Comparison of ENCODE assay signal across 1 cellular context in genomic region chr20:50187403-50188051, GRCh38.
TF ChIP-seq lines count a peak whose summit lies in the region.

No MANE protein-coding gene starts in this region.

TF ChIP-seq in H1, 55 proteins besides CTCF, POLR2A, EP300 and RAD21:
- no peak for TF ChIP-seq MAFK (IDR thresholded peaks at IDR 0.05; ENCODE audit: low read depth, low read length)
- TF ChIP-seq BACH1 (IDR thresholded peaks at IDR 0.05; ENCODE audit: low read length): no peak
- no peak for TF ChIP-seq HDAC2 (IDR thresholded peaks at IDR 0.05; ENCODE audit: borderline replicate concordance in 1 of 2, low read depth in 2 of 2, low read length in 2 of 2)
- TF ChIP-seq TAF1 (IDR thresholded peaks at IDR 0.05; ENCODE audit: low read depth, low read length): no peak
- peak; percentile 74 for TF ChIP-seq CEBPB (IDR thresholded peaks at IDR 0.05; ENCODE audit: low read depth, low read length)
- TF ChIP-seq KDM1A (IDR thresholded peaks at IDR 0.05; ENCODE audit: borderline replicate concordance, low read length): no peak
- no peak for TF ChIP-seq POU5F1 (IDR thresholded peaks at IDR 0.05; ENCODE audit: low read depth, low read length)
- TF ChIP-seq RFX5 (IDR thresholded peaks at IDR 0.05; ENCODE audit: borderline replicate concordance, low read depth, low read length): no peak
